In genomic region chr15:59170295-59170881, GRCh38 we compare ENCODE assay signal across 8 cellular contexts. TPM values are rescaled to one million over a fixed set of nuclear protein-coding genes. Genes with fewer than 3 reads are reported as not detected.
DNase-seq lines count a peak whose midpoint lies in the region; ATAC-seq and TF ChIP-seq lines count a peak whose summit lies in the region.

No MANE protein-coding gene starts in this region.

- TF ChIP-seq CTCF in fibroblast of pulmonary artery (IDR thresholded peaks at IDR 0.05; ENCODE audit: low read length, missing control alignments), result no peak

- DNase-seq in GM04504 (ENCODE audit: low read depth) (peak; percentile 90), RPMI8226 (peak; percentile 15), fibroblast of pulmonary artery (ENCODE audit: low read depth) (peak; percentile 34), renal cortical epithelial cell (ENCODE audit: low read depth) (peak; percentile 90), NCI-H526 treated with DMSO at 0.1 percent for 48 hours (lab: John Stamatoyannopoulos, UW) (no peak), NCI-H446 (lab: John Stamatoyannopoulos, UW) (no peak)

- H3K4me3 ChIP-seq in fibroblast of pulmonary artery (replicated peaks; ENCODE audit: low read depth, low read length), result no peak overlapping the region

- ATAC-seq in HG02610 (IDR thresholded peaks at IDR 0.05; ENCODE audit: unreplicated experiment) (no peak), GM19328 (IDR thresholded peaks at IDR 0.05; ENCODE audit: unreplicated experiment) (no peak)

RNA-seq across cellular contexts. Expression of gene LDHAL6B, which starts 36.3 kb away (rescaled TPM):
- total RNA-seq in renal cortical epithelial cell, result not detected in 2 replicates

Comparison
In these comparisons a context has a peak if more than half of its experiments do, and no peak if none do; other contexts are left out.
1. DNase-seq: peak in GM04504 (single experiment), RPMI8226 (single experiment), fibroblast of pulmonary artery (single experiment) and renal cortical epithelial cell (single experiment); none in NCI-H526 treated with DMSO at 0.1 percent for 48 hours (single experiment) and NCI-H446 (0 of 2).